In genomic region chr18:67478249-67478648, GRCh38 we compare ENCODE assay signal across 18 cellular contexts. TPM values are rescaled to one million over a fixed set of nuclear protein-coding genes. Genes with fewer than 3 reads are reported as not detected.
A peak's percentile ranks its signal among the peaks of the same experiment; 100 is the strongest.
DNase-seq lines count a peak whose midpoint lies in the region; ATAC-seq, FAIRE-seq and TF ChIP-seq lines count a peak whose summit lies in the region.
"Had no signal": no experiment of that assay in that cellular context is flagged by ENCODE, and none has a peak within 500 bp of the region (broad histone marks: within the 10 kb centered on the region; RNA-seq: fewer than 3 reads in every experiment).

No MANE protein-coding gene starts in this region.

- no TSS peak for BruUV-seq in HepG2 (replicated peaks; lab: Mats Ljungman, UMichigan)

- no peak overlapping the region for H3K4me2 ChIP-seq in astrocyte (ENCODE audit: low read length)
- H3K4me2 ChIP-seq in HepG2 (ENCODE audit: low read depth, low read length), result no peak overlapping the region

- intact Hi-C loops in HepG2 (cut with micrococcal nuclease; ENCODE audit: unreplicated experiment), result no loop called here
- intact Hi-C loops in pancreas (cut with DNase I), result no loop called here
- intact Hi-C loops in mucosa of descending colon (cut with DNase I, micrococcal nuclease), result no loop called here

- H3K4me3 Mint-ChIP-seq in astrocyte (ENCODE audit: unreplicated experiment), result no peak overlapping the region
- H3K4me3 Mint-ChIP-seq: CD4-positive, alpha-beta memory T cell had no signal

- POLR2A ChIA-PET in HepG2 (lab: Yijun Ruan, JAX), result no interaction called here

- H3K27me3 Mint-ChIP-seq in astrocyte (ENCODE audit: low read depth, unreplicated experiment), result no peaks in the 10 kb centered on the region

- H3K36me3 Mint-ChIP-seq in astrocyte (ENCODE audit: low read depth, unreplicated experiment), result no peaks in the 10 kb centered on the region
- H3K36me3 Mint-ChIP-seq: CD4-positive, alpha-beta memory T cell had no signal

- H3K9ac ChIP-seq in astrocyte (ENCODE audit: low read length), result no peak overlapping the region
- H3K9ac ChIP-seq in HepG2 (ENCODE audit: insufficient read depth, low read depth, low read length), result no peak overlapping the region
- H3K9ac ChIP-seq: GM23248 had no signal

- H3K79me2 ChIP-seq in astrocyte (ENCODE audit: insufficient read depth, low read length), result no peaks in the 10 kb centered on the region
- H3K79me2 ChIP-seq in HepG2 (ENCODE audit: insufficient read depth, low read length), result no peaks in the 10 kb centered on the region

- H3K27me3 ChIP-seq in astrocyte (ENCODE audit: insufficient read depth, low read length), result no peaks in the 10 kb centered on the region
- no peaks in the 10 kb centered on the region for H3K27me3 ChIP-seq in HepG2 (ENCODE audit: control insufficient read depth in 1 of 2, insufficient read depth in 2 of 2, low read length in 2 of 2)
- H3K27me3 ChIP-seq in pancreas, result peaks cover 0 to 6% (median 0%) of the 10 kb centered on the region in 4 donors
- no peaks in the 10 kb centered on the region for H3K27me3 ChIP-seq in suprapubic skin

- TF ChIP-seq EP300 in HepG2 (IDR thresholded peaks at IDR 0.05; ENCODE audit: low read depth in 2 of 2, low read length in 2 of 2) (no peak), HepG2 (CRISPR knock-in tag; IDR thresholded peaks at IDR 0.05; ENCODE audit: borderline replicate concordance) (no peak), suprapubic skin (IDR thresholded peaks at IDR 0.05) (no peak)

- H2AFZ ChIP-seq in astrocyte (ENCODE audit: low read depth, low read length), result no peak overlapping the region
- H2AFZ ChIP-seq in HepG2 (ENCODE audit: low read length), result no peak overlapping the region
- H2AFZ ChIP-seq: GM23248 had no signal

- WGBS in HepG2 (ENCODE audit: low lambda C conversion rate), result 0% methylated on average over 3 of the region's 3 CpGs
- 43 to 61% methylated on average over 3 of the region's 3 CpGs for WGBS in pancreas, 2 donors
- 87% methylated on average over 3 of the region's 3 CpGs for WGBS in suprapubic skin

- H3K36me3 ChIP-seq in astrocyte (ENCODE audit: insufficient read depth, low read length) (no peaks in the 10 kb centered on the region), HepG2 (replicated peaks in 1 of 2; ENCODE audit: control insufficient read depth in 1 of 2, insufficient read depth in 2 of 2, low read length in 2 of 2) (no peaks in the 10 kb centered on the region), pancreas (no peaks in the 10 kb centered on the region), mucosa of descending colon (ENCODE audit: low read depth) (no peaks in the 10 kb centered on the region), suprapubic skin (no peaks in the 10 kb centered on the region)

- H3K4me3 ChIP-seq in astrocyte (ENCODE audit: insufficient read depth, low read depth, low read length) (no peak overlapping the region), HepG2 (replicated peaks in 1 of 3; ENCODE audit: insufficient read depth in 1 of 3, low read depth in 2 of 3, low read length in 3 of 3) (no peak overlapping the region), pancreas (no peak overlapping the region), mucosa of descending colon (no peak overlapping the region), suprapubic skin (no peak overlapping the region)
- H3K4me3 ChIP-seq: GM23248 had no signal

- TF ChIP-seq POLR2A in HepG2 (IDR thresholded peaks at IDR 0.05; ENCODE audit: insufficient read depth in 1 of 2, low read depth in 2 of 2, low read length in 2 of 2) (no peak), suprapubic skin (IDR thresholded peaks at IDR 0.05) (no peak)

- CTCF ChIA-PET in HepG2 (lab: Yijun Ruan, JAX; ENCODE audit: low intra/inter-chr PET ratio, low total read pairs), result no interaction called here

- no peaks in the 10 kb centered on the region for H3K9me3 Mint-ChIP-seq in astrocyte (ENCODE audit: unreplicated experiment)
- H3K9me3 Mint-ChIP-seq: CD4-positive, alpha-beta memory T cell had no signal

- FAIRE-seq in astrocyte (lab: Jason Lieb, UNC) (no peak), HepG2 (lab: Jason Lieb, UNC) (no peak), pancreas (lab: Jason Lieb, UNC) (no peak)
- FAIRE-seq: G401.6, GM12892, GM19239, H1 had no signal

- peaks cover 10% of the 10 kb centered on the region for H3K4me1 Mint-ChIP-seq in astrocyte (ENCODE audit: low read depth, unreplicated experiment)
- H3K4me1 Mint-ChIP-seq: CD4-positive, alpha-beta memory T cell had no signal

- TF ChIP-seq CTCF in astrocyte (IDR thresholded peaks at IDR 0.05; ENCODE audit: insufficient read depth, low read depth, low read length) (no peak), HepG2 (CRISPR knock-in tag; IDR thresholded peaks at IDR 0.05) (no peak), pancreas (IDR thresholded peaks at IDR 0.05) (no peak), mucosa of descending colon (IDR thresholded peaks at IDR 0.05) (no peak), suprapubic skin (IDR thresholded peaks at IDR 0.05) (no peak)

- H3K27ac Mint-ChIP-seq in astrocyte (ENCODE audit: unreplicated experiment), result no peak overlapping the region
- H3K27ac Mint-ChIP-seq: CD4-positive, alpha-beta memory T cell had no signal

- no peaks in the 10 kb centered on the region for H4K20me1 ChIP-seq in astrocyte (ENCODE audit: insufficient read depth, low read length)
- H4K20me1 ChIP-seq in HepG2 (ENCODE audit: insufficient read depth, low read length), result no peaks in the 10 kb centered on the region

- no peak for ATAC-seq in HepG2
- peak; percentile 55 to 71 (median 59) for ATAC-seq in pancreas
- ATAC-seq in mucosa of descending colon, result no peak

- H3K27ac ChIP-seq in astrocyte (ENCODE audit: low read depth, low read length) (no peak overlapping the region), HepG2 (ENCODE audit: extremely low read length, insufficient read depth, low read length) (no peak overlapping the region), pancreas (no peak overlapping the region), suprapubic skin (no peak overlapping the region)
- H3K27ac ChIP-seq: GM23248 had no signal

- DNase-seq in astrocyte (ENCODE audit: low read depth) (peak; percentile 13), HepG2 (ENCODE audit: low spot score) (peak; percentile 2), pancreas (no peak), mucosa of descending colon (no peak), NCI-H345 treated with DMSO at 0.1 percent for 48 hours (lab: John Stamatoyannopoulos, UW; ENCODE audit: unreplicated experiment) (no peak), suprapubic skin (ENCODE audit: low spot score in 2 of 2) (no peak)
- DNase-seq: C1 segment of cervical spinal cord; Caco-2; CD4-positive, alpha-beta memory T cell; DMS153; DND-41; GM23248; H7; HCEC 1CT had no signal

- in situ Hi-C loops in HepG2 (cut with HindIII; ENCODE audit: extremely low pct_ligation_motif_present, low pct_unique_long_range_greater_than_20kb), result no loop called here

- no peak for TF ChIP-seq RAD21 in HepG2 (CRISPR knock-in tag; IDR thresholded peaks at IDR 0.05)

- H3K4me1 ChIP-seq in astrocyte (ENCODE audit: insufficient read depth, low read length) (no peaks in the 10 kb centered on the region), HepG2 (ENCODE audit: insufficient read depth, low read length) (no peaks in the 10 kb centered on the region), pancreas (no peaks in the 10 kb centered on the region), mucosa of descending colon (ENCODE audit: low read depth) (no peaks in the 10 kb centered on the region), suprapubic skin (no peaks in the 10 kb centered on the region)
- H3K4me1 ChIP-seq: Caco-2 had no signal

- no peaks in the 10 kb centered on the region for H3K9me3 ChIP-seq in astrocyte (ENCODE audit: insufficient read depth, low read depth, low read length)
- no peaks in the 10 kb centered on the region for H3K9me3 ChIP-seq in HepG2 (ENCODE audit: low read length)
- no peaks in the 10 kb centered on the region for H3K9me3 ChIP-seq in pancreas
- no peaks in the 10 kb centered on the region for H3K9me3 ChIP-seq in mucosa of descending colon
- no peaks in the 10 kb centered on the region for H3K9me3 ChIP-seq in suprapubic skin
- H3K9me3 ChIP-seq: Caco-2 had no signal

TF ChIP-seq in HepG2, 621 proteins besides CTCF, POLR2A, EP300 and RAD21:
- peak; percentile 35; the same call in 1 of the 2 replicates for TF ChIP-seq ZNF564 (CRISPR knock-in tag; IDR thresholded peaks at IDR 0.05)
- TF ChIP-seq IKZF4 (CRISPR knock-in tag; IDR thresholded peaks at IDR 0.05; ENCODE audit: borderline replicate concordance, low read depth, not compliant biosample characterization), result no peak

RNA-seq across cellular contexts. Expression of gene DSEL, which starts 38.3 kb away (rescaled TPM):
- total RNA-seq in astrocyte, result 15.9 and 16.5 TPM in 2 replicates
- 0.06 and 0.11 TPM in 2 replicates for total RNA-seq in HepG2 (2016; rRNA removed; fragmentation: Illumina TruSeq; extraction: Trizol)
- under 0.01 TPM in 1 of 2 replicates, not detected in the other for total RNA-seq in HepG2 (2016; cell fraction: cytosol; rRNA removed; fragmentation: Illumina TruSeq; extraction: Trizol; ENCODE audit: low read depth)
- 0.03 and 0.13 TPM in 2 replicates for total RNA-seq in HepG2 (2016; cell fraction: insoluble cytoplasmic fraction; rRNA removed; fragmentation: Illumina TruSeq; extraction: Trizol)
- total RNA-seq in HepG2 (2016; cell fraction: membrane; rRNA removed; fragmentation: Illumina TruSeq; extraction: Trizol), result 0.03 TPM in 2 replicates
- 0.22 TPM in 2 replicates for total RNA-seq in HepG2 (2016; cell fraction: nucleus; rRNA removed; fragmentation: Illumina TruSeq; extraction: Trizol)
- 0.07 TPM in 2 replicates for polyA plus RNA-seq in HepG2 (2011; rRNA removed)
- polyA plus RNA-seq in HepG2 (2011; cell fraction: cytosol; rRNA removed), result 0.03 and 0.04 TPM in 2 replicates
- polyA plus RNA-seq in HepG2 (2011; cell fraction: nucleus; rRNA removed), result 0.05 and 0.07 TPM in 2 replicates
- polyA plus RNA-seq in HepG2 (2012), result 0.12 TPM in 2 replicates
- polyA plus RNA-seq in HepG2 (2016; cell fraction: cytosol; fragmentation: Illumina TruSeq; extraction: Trizol; ENCODE audit: low read depth), result 0.01 and 0.02 TPM in 2 replicates
- 0.03 and 0.07 TPM in 2 replicates for polyA plus RNA-seq in HepG2 (2016; cell fraction: insoluble cytoplasmic fraction; fragmentation: Illumina TruSeq; extraction: Trizol; ENCODE audit: low read depth)
- polyA plus RNA-seq in HepG2 (2016; cell fraction: membrane; fragmentation: Illumina TruSeq; extraction: Trizol; ENCODE audit: low read depth), result 0.02 and 0.03 TPM in 2 replicates
- polyA plus RNA-seq in HepG2 (2016; cell fraction: nucleus; fragmentation: Illumina TruSeq; extraction: Trizol; ENCODE audit: insufficient read depth, low read depth), result 0.07 and 0.16 TPM in 2 replicates
- 0.04 and 24.5 TPM in 2 replicates for polyA minus RNA-seq in HepG2 (2011; rRNA and poly(A)+ RNA removed; ENCODE audit: low replicate concordance)
- 0.18 and 0.30 TPM in 2 replicates for polyA minus RNA-seq in HepG2 (2011; cell fraction: cytosol; rRNA and poly(A)+ RNA removed)
- polyA minus RNA-seq in HepG2 (2011; cell fraction: nucleus; rRNA and poly(A)+ RNA removed), result 0.52 and 0.99 TPM in 2 replicates
- total RNA-seq in pancreas, result 1 to 10 TPM; 1.9 to 4.7 (median 2.5) TPM
- 1 to 10 TPM in 1 of 2 donors, under 1 TPM in 1; 0.65 to 1.9 TPM for polyA plus RNA-seq in pancreas
- total RNA-seq in mucosa of descending colon, result 1 to 10 TPM; 1.0 to 5.7 (median 2.1) TPM
- 1 to 10 TPM; 3.6 to 6.0 (median 4.4) TPM for total RNA-seq in suprapubic skin

Comparison
In these comparisons a context has a peak if more than half of its experiments do, and no peak if none do; other contexts are left out.
1. DNase-seq: peak in astrocyte (single experiment) and HepG2 (single experiment); none in pancreas (0 of 6), mucosa of descending colon (0 of 3), NCI-H345 treated with DMSO at 0.1 percent for 48 hours (single experiment) and suprapubic skin (0 of 2).
2. ATAC-seq: peak in pancreas (4 of 4); none in HepG2 (single experiment) and mucosa of descending colon (single experiment).